In genomic region chr5:59673438-59674058, GRCh38 we compare ENCODE assay signal across 9 cellular contexts.
DNase-seq lines count a peak whose midpoint lies in the region; ATAC-seq, FAIRE-seq and TF ChIP-seq lines count a peak whose summit lies in the region.
"Had no signal": no experiment of that assay in that cellular context is flagged by ENCODE, and none has a peak within 500 bp of the region (broad histone marks: within the 10 kb centered on the region; RNA-seq: fewer than 3 reads in every experiment).

No MANE protein-coding gene starts in this region.

- no peaks in the 10 kb centered on the region for H3K9me2 ChIP-seq in MM.1S (replicated peaks; ENCODE audit: insufficient read depth, low read length)

- H4K20me1 ChIP-seq in MM.1S (ENCODE audit: insufficient read depth, low read length), result no peaks in the 10 kb centered on the region

- POLR2A ChIA-PET in A549 (lab: Yijun Ruan, JAX), result interaction anchor here (0.9 kb wide), 1 partner anchor 127 kb away, joined by 3 read pairs; no protein-coding TSS in a partner anchor
- POLR2A ChIA-PET in GM10248 (lab: Yijun Ruan, JAX), result no interaction called here

- no peaks in the 10 kb centered on the region for H3K36me3 ChIP-seq in MM.1S (replicated peaks; ENCODE audit: insufficient read depth, low read length)
- H3K36me3 ChIP-seq in sigmoid colon, result no peaks in the 10 kb centered on the region
- H3K36me3 ChIP-seq: HAP-1 had no signal

- H3K79me2 ChIP-seq in MM.1S (ENCODE audit: low read length), result no peaks in the 10 kb centered on the region

- H3F3A ChIP-seq in MM.1S (ENCODE audit: insufficient read depth, low read length), result no peaks in the 10 kb centered on the region

- TF ChIP-seq POLR2A in A549 (IDR thresholded peaks at IDR 0.05; ENCODE audit: low read length) (no peak), sigmoid colon (IDR thresholded peaks at IDR 0.05) (no peak)

- TF ChIP-seq EP300 in A549 (IDR thresholded peaks at IDR 0.05), result no peak
- TF ChIP-seq EP300 in sigmoid colon (IDR thresholded peaks at IDR 0.05), result no peak

- H3K9me3 ChIP-seq in A549 (no peaks in the 10 kb centered on the region), MM.1S (replicated peaks; ENCODE audit: insufficient read depth, low read length) (no peaks in the 10 kb centered on the region), sigmoid colon (no peaks in the 10 kb centered on the region)
- H3K9me3 ChIP-seq: HAP-1 had no signal

- peak overlapping the region; percentile 41 for H3K4me2 ChIP-seq in A549
- H3K4me2 ChIP-seq in MM.1S (ENCODE audit: low read depth, low read length), result no peak overlapping the region

- FAIRE-seq in A549 (lab: Jason Lieb, UNC), result no peak

- H2AFZ ChIP-seq in MM.1S (ENCODE audit: low read length), result no peak overlapping the region

- H3K4me1 ChIP-seq in A549 (peaks cover 35% of the 10 kb centered on the region), MM.1S (ENCODE audit: low read length) (no peaks in the 10 kb centered on the region), sigmoid colon (peaks cover 0 to 26% (median 11%) of the 10 kb centered on the region in 4 donors)
- H3K4me1 ChIP-seq: HAP-1 had no signal

- H3K27me3 ChIP-seq in MM.1S (replicated peaks; ENCODE audit: insufficient read depth, low read length) (no peaks in the 10 kb centered on the region), sigmoid colon (no peaks in the 10 kb centered on the region)

- intact Hi-C loops in sigmoid colon (cut with DNase I), result loop anchor here (1.0 to 10.0 kb wide), 4 partner anchors 171 to 779 kb away; no protein-coding TSS in a partner anchor

- ATAC-seq in A549, result peak; percentile 39 to 78; a peak in 3 of 6 replicates

- TF ChIP-seq CTCF in A549 (IDR thresholded peaks at IDR 0.05) (peak; percentile 97), GM10248 (IDR thresholded peaks at IDR 0.05; ENCODE audit: control extremely low read depth, extremely low read depth, low read depth, missing control alignments) (peak; percentile 62), MM.1S (IDR thresholded peaks at IDR 0.05; ENCODE audit: low read length) (peak; percentile 83), sigmoid colon (IDR thresholded peaks at IDR 0.05) (peak; percentile 56 to 81 (median 74))

- DNase-seq in A549 (ENCODE audit: low read depth in 1 of 2, low spot score in 1 of 2), result peak; percentile 14 to 68
- peak; percentile 22 for DNase-seq in GM10248 (ENCODE audit: extremely low spot score)
- peak; percentile 73 for DNase-seq in MM.1S
- DNase-seq in SKM-1 treated with dmso at 0.1 percent for 144 hours (lab: John Stamatoyannopoulos, UW; ENCODE audit: unreplicated experiment), result peak; percentile 43
- peak; percentile 35 for DNase-seq in foreskin melanocyte
- DNase-seq in sigmoid colon, result no peak
- DNase-seq in nucleus accumbens (lab: John Stamatoyannopoulos, UW), result no peak
- DNase-seq in stimulated activated CD4-positive, alpha-beta T cell treated with anti-CD3 and anti-CD28 coated beads, Interleukin-12 subunit alpha, Interleukin-12 subunit beta, amount 100 ng/mL, for 4 hours, result no peak

- CTCF ChIA-PET in A549 (lab: Yijun Ruan, JAX), result interaction anchor here (0.6 to 5.1 kb wide), 42 partner anchors 9 to 499 kb away, joined by 3 to 22 read pairs (median 4); no protein-coding TSS in a partner anchor
- CTCF ChIA-PET in GM10248 (lab: Yijun Ruan, JAX), result interaction anchor here (0.6 to 6.3 kb wide), 37 partner anchors 10 to 486 kb away, joined by 3 to 64 read pairs (median 4); no protein-coding TSS in a partner anchor

- H3K27ac ChIP-seq in A549 (peak overlapping the region; percentile 45 to 62), MM.1S (ENCODE audit: low read length) (no peak overlapping the region), sigmoid colon (no peak overlapping the region)

- no peak overlapping the region for H3K9ac ChIP-seq in MM.1S (ENCODE audit: low read length)

- WGBS in A549 (ENCODE audit: missing lambda C conversion rate), result 23% methylated on average over 4 of the region's 4 CpGs
- 26% methylated on average over 4 of the region's 4 CpGs for WGBS in sigmoid colon, 2 donors

- peak; percentile 90 to 93 for TF ChIP-seq RAD21 in A549 (conservative IDR thresholded peaks at IDR 0.05 in 1 of 2, IDR thresholded peaks at IDR 0.05 in 1 of 2)

- no peak overlapping the region for H3K4me3 ChIP-seq in A549
- no peak overlapping the region for H3K4me3 ChIP-seq in MM.1S (ENCODE audit: low read length)
- H3K4me3 ChIP-seq in sigmoid colon, result no peak overlapping the region
- H3K4me3 ChIP-seq: HAP-1 had no signal

TF ChIP-seq in A549, 52 proteins besides CTCF, POLR2A, EP300 and RAD21:
- TF ChIP-seq SMC3 (IDR thresholded peaks at IDR 0.05), result peak; percentile 82
- TF ChIP-seq MAFK (IDR thresholded peaks at IDR 0.05; ENCODE audit: partially characterized antibody), result peak; percentile 30
- TF ChIP-seq EHF (CRISPR knock-in tag; IDR thresholded peaks at IDR 0.05), result no peak

Comparison
In these comparisons a context has a peak if more than half of its experiments do, and no peak if none do; other contexts are left out.
1. DNase-seq: peak in A549 (2 of 2), GM10248 (single experiment), MM.1S (single experiment), SKM-1 treated with dmso at 0.1 percent for 144 hours (single experiment) and foreskin melanocyte (single experiment); none in sigmoid colon (single experiment), nucleus accumbens (0 of 56) and stimulated activated CD4-positive, alpha-beta T cell treated with anti-CD3 and anti-CD28 coated beads, Interleukin-12 subunit alpha, Interleukin-12 subunit beta, amount 100 ng/mL, for 4 hours (single experiment).
2. H3K27ac ChIP-seq: peak in A549 (2 of 2); none in MM.1S (single experiment) and sigmoid colon (0 of 4).
3. Peak in every context shown above with its lines, with median percentiles within 50 percentile points of each other: CTCF ChIP-seq.